ENCODE assay signal across 8 cellular contexts in genomic region chr9:136527721-136528710, GRCh38. TPM values are rescaled to one million over a fixed set of nuclear protein-coding genes. Genes with fewer than 3 reads are reported as not detected.
DNase-seq lines count a peak whose midpoint lies in the region; ATAC-seq and TF ChIP-seq lines count a peak whose summit lies in the region.

No MANE protein-coding gene starts in this region.

- no peak for ATAC-seq in stimulated activated naive CD8-positive, alpha-beta T cell treated with anti-CD3 and anti-CD28 coated beads, Interleukin-15, Interleukin-2, amounts not matched to agents 100 U/mL and 50 U/mL, for 24 hours
- ATAC-seq in RWPE2 (ENCODE audit: low read depth), result peak; percentile 50
- peak; percentile 39 for ATAC-seq in left colon
- ATAC-seq in HG02623 (IDR thresholded peaks at IDR 0.05; ENCODE audit: unreplicated experiment), result no peak
- ATAC-seq in HG02763 (IDR thresholded peaks at IDR 0.05; ENCODE audit: unreplicated experiment), result no peak
- no peak for ATAC-seq in GM18505 (IDR thresholded peaks at IDR 0.05; ENCODE audit: unreplicated experiment)
- ATAC-seq in GM18907 (IDR thresholded peaks at IDR 0.05; ENCODE audit: unreplicated experiment), result no peak

- no peak for TF ChIP-seq CTCF in RWPE2 (IDR thresholded peaks at IDR 0.05; ENCODE audit: poor library complexity, severe bottlenecking)

- H3K4me3 Mint-ChIP-seq in stimulated activated naive CD8-positive, alpha-beta T cell treated with anti-CD3 and anti-CD28 coated beads, Interleukin-15, Interleukin-2, amounts not matched to agents 100 ng/mL and 50 ng/mL, for 24 hours, result no peak overlapping the region

- no peak overlapping the region for H3K27ac ChIP-seq in RWPE2 (ENCODE audit: poor library complexity, severe bottlenecking)

- no peaks in the 10 kb centered on the region for H3K27me3 Mint-ChIP-seq in stimulated activated naive CD8-positive, alpha-beta T cell treated with anti-CD3 and anti-CD28 coated beads, Interleukin-15, Interleukin-2, amounts not matched to agents 100 ng/mL and 50 ng/mL, for 24 hours

- H3K36me3 Mint-ChIP-seq in stimulated activated naive CD8-positive, alpha-beta T cell treated with anti-CD3 and anti-CD28 coated beads, Interleukin-15, Interleukin-2, amounts not matched to agents 100 ng/mL and 50 ng/mL, for 24 hours (ENCODE audit: low read depth), result no peaks in the 10 kb centered on the region

- no peaks in the 10 kb centered on the region for H3K9me3 Mint-ChIP-seq in stimulated activated naive CD8-positive, alpha-beta T cell treated with anti-CD3 and anti-CD28 coated beads, Interleukin-15, Interleukin-2, amounts not matched to agents 100 ng/mL and 50 ng/mL, for 24 hours

- H3K27ac Mint-ChIP-seq in stimulated activated naive CD8-positive, alpha-beta T cell treated with anti-CD3 and anti-CD28 coated beads, Interleukin-15, Interleukin-2, amounts not matched to agents 100 ng/mL and 50 ng/mL, for 24 hours, result peak overlapping the region; percentile 67

- no peak for DNase-seq in stimulated activated naive CD8-positive, alpha-beta T cell treated with anti-CD3 and anti-CD28 coated beads, Interleukin-15, Interleukin-2, amounts not matched to agents 100 U/mL and 50 U/mL, for 24 hours
- DNase-seq in RWPE2 (ENCODE audit: low spot score), result no peak
- peak; percentile 77 to 83 for DNase-seq in left colon

- H3K9me3 ChIP-seq in RWPE2 (ENCODE audit: severe bottlenecking), result no peaks in the 10 kb centered on the region

- TF ChIP-seq POLR2A in GM18505 (IDR thresholded peaks at IDR 0.05; ENCODE audit: borderline replicate concordance, extremely low read depth, insufficient read depth, insufficient read length), result no peak

- peaks cover 37% of the 10 kb centered on the region for H3K4me1 Mint-ChIP-seq in stimulated activated naive CD8-positive, alpha-beta T cell treated with anti-CD3 and anti-CD28 coated beads, Interleukin-15, Interleukin-2, amounts not matched to agents 100 ng/mL and 50 ng/mL, for 24 hours (ENCODE audit: low read depth)

- H3K27me3 ChIP-seq in RWPE2 (ENCODE audit: insufficient read depth, poor library complexity, severe bottlenecking), result no peaks in the 10 kb centered on the region

- peaks cover 4% of the 10 kb centered on the region; the same call in 1 of the 2 replicates for H3K36me3 ChIP-seq in RWPE2 (ENCODE audit: low read depth)

- H3K4me3 ChIP-seq in RWPE2 (ENCODE audit: severe bottlenecking), result no peak overlapping the region

- no peaks in the 10 kb centered on the region for H3K4me1 ChIP-seq in RWPE2 (ENCODE audit: insufficient read depth, poor library complexity, severe bottlenecking)

- intact Hi-C loops in left colon (cut with DNase I, micrococcal nuclease), result no loop called here

RNA-seq across cellular contexts. Expression of gene NOTCH1, which starts 17.8 kb away (rescaled TPM):
- total RNA-seq in left colon, result 10 to 100 TPM; 49.5 to 72.2 TPM

RNA-seq across cellular contexts. Expression of gene SEC16A, which starts 45.2 kb away (rescaled TPM):
- total RNA-seq in left colon, result 10 to 100 TPM; 64.2 to 82.4 TPM

Comparison
In these comparisons a context has a peak if more than half of its experiments do, and no peak if none do; other contexts are left out.
1. ATAC-seq: peak in RWPE2 (single experiment) and left colon (single experiment); none in stimulated activated naive CD8-positive, alpha-beta T cell treated with anti-CD3 and anti-CD28 coated beads, Interleukin-15, Interleukin-2, amounts not matched to agents 100 U/mL and 50 U/mL, for 24 hours (single experiment), HG02623 (single experiment), HG02763 (single experiment), GM18505 (single experiment) and GM18907 (single experiment).
2. DNase-seq: peak in left colon (2 of 2); none in stimulated activated naive CD8-positive, alpha-beta T cell treated with anti-CD3 and anti-CD28 coated beads, Interleukin-15, Interleukin-2, amounts not matched to agents 100 U/mL and 50 U/mL, for 24 hours (single experiment) and RWPE2 (single experiment).